In the genomic region with DNA sequence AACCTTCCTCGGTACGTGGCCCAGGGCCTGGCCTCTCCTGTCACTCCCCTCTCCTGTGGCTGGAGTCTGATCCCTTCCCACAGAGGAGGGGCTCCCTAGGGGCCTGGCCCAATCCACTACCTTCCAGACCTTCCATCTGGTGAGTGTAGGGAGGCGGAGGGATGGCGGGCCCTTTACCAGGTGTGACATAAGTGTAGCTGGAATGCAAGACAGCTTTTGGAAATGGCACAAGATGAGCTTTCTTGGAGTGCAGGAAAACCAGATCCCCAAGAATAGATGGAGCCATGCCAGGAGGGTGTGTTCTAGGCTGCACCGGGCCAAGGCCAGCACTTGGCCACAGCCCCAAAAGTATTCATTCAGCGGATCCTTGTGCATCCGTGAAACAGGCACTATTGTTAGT, we compare ENCODE assay signal across 1 cellular context.
TF ChIP-seq lines count a peak whose summit lies in the region.

No MANE protein-coding gene starts in this region.

TF ChIP-seq in GM23338, 12 proteins besides CTCF, POLR2A, EP300 and RAD21 (continued from another document):
- TF ChIP-seq, protein P1, sequence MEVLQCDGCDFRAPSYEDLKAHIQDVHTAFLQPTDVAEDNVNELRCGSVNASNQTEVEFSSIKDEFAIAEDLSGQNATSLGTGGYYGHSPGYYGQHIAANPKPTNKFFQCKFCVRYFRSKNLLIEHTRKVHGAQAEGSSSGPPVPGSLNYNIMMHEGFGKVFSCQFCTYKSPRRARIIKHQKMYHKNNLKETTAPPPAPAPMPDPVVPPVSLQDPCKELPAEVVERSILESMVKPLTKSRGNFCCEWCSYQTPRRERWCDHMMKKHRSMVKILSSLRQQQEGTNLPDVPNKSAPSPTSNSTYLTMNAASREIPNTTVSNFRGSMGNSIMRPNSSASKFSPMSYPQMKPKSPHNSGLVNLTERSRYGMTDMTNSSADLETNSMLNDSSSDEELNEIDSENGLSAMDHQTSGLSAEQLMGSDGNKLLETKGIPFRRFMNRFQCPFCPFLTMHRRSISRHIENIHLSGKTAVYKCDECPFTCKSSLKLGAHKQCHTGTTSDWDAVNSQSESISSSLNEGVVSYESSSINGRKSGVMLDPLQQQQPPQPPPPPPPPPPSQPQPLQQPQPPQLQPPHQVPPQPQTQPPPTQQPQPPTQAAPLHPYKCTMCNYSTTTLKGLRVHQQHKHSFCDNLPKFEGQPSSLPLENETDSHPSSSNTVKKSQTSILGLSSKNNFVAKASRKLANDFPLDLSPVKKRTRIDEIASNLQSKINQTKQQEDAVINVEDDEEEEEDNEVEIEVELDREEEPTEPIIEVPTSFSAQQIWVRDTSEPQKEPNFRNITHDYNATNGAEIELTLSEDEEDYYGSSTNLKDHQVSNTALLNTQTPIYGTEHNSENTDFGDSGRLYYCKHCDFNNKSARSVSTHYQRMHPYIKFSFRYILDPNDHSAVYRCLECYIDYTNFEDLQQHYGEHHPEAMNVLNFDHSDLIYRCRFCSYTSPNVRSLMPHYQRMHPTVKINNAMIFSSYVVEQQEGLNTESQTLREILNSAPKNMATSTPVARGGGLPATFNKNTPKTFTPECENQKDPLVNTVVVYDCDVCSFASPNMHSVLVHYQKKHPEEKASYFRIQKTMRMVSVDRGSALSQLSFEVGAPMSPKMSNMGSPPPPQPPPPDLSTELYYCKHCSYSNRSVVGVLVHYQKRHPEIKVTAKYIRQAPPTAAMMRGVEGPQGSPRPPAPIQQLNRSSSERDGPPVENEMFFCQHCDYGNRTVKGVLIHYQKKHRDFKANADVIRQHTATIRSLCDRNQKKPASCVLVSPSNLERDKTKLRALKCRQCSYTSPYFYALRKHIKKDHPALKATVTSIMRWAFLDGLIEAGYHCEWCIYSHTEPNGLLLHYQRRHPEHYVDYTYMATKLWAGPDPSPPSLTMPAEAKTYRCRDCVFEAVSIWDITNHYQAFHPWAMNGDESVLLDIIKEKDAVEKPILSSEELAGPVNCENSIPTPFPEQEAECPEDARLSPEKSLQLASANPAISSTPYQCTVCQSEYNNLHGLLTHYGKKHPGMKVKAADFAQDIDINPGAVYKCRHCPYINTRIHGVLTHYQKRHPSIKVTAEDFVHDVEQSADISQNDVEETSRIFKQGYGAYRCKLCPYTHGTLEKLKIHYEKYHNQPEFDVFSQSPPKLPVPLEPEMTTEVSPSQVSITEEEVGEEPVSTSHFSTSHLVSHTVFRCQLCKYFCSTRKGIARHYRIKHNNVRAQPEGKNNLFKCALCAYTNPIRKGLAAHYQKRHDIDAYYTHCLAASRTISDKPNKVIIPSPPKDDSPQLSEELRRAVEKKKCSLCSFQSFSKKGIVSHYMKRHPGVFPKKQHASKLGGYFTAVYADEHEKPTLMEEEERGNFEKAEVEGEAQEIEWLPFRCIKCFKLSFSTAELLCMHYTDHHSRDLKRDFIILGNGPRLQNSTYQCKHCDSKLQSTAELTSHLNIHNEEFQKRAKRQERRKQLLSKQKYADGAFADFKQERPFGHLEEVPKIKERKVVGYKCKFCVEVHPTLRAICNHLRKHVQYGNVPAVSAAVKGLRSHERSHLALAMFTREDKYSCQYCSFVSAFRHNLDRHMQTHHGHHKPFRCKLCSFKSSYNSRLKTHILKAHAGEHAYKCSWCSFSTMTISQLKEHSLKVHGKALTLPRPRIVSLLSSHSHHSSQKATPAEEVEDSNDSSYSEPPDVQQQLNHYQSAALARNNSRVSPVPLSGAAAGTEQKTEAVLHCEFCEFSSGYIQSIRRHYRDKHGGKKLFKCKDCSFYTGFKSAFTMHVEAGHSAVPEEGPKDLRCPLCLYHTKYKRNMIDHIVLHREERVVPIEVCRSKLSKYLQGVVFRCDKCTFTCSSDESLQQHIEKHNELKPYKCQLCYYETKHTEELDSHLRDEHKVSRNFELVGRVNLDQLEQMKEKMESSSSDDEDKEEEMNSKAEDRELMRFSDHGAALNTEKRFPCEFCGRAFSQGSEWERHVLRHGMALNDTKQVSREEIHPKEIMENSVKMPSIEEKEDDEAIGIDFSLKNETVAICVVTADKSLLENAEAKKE (CRISPR knock-in tag; IDR thresholded peaks at IDR 0.05), result no peak
- TF ChIP-seq, protein P2, sequence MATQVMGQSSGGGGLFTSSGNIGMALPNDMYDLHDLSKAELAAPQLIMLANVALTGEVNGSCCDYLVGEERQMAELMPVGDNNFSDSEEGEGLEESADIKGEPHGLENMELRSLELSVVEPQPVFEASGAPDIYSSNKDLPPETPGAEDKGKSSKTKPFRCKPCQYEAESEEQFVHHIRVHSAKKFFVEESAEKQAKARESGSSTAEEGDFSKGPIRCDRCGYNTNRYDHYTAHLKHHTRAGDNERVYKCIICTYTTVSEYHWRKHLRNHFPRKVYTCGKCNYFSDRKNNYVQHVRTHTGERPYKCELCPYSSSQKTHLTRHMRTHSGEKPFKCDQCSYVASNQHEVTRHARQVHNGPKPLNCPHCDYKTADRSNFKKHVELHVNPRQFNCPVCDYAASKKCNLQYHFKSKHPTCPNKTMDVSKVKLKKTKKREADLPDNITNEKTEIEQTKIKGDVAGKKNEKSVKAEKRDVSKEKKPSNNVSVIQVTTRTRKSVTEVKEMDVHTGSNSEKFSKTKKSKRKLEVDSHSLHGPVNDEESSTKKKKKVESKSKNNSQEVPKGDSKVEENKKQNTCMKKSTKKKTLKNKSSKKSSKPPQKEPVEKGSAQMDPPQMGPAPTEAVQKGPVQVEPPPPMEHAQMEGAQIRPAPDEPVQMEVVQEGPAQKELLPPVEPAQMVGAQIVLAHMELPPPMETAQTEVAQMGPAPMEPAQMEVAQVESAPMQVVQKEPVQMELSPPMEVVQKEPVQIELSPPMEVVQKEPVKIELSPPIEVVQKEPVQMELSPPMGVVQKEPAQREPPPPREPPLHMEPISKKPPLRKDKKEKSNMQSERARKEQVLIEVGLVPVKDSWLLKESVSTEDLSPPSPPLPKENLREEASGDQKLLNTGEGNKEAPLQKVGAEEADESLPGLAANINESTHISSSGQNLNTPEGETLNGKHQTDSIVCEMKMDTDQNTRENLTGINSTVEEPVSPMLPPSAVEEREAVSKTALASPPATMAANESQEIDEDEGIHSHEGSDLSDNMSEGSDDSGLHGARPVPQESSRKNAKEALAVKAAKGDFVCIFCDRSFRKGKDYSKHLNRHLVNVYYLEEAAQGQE (IDR thresholded peaks at IDR 0.05; ENCODE audit: unreplicated experiment), result no peak
